28 cellular contexts compared by ENCODE assay signal in the genomic region with DNA sequence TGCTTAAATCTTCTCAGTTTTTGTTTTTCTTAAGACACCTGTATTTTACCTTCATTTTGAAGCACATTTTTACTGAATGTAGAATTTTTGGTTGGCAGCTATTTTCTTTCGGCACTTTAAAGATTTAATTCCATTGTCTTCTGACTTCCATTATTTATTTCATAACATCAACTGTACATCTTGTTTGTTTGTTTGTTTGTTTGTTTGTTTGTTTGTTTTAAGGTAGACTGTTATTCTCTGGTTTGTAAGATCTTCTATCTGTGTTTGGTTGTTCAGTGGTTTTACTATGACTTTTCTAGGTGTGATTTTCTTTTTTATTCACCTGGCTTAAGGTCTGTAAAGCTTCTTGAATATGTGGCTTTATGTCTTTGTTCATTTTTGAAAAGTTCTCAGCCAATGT.
"Had no signal": no experiment of that assay in that cellular context is flagged by ENCODE, and none has a peak within 500 bp of the region (broad histone marks: within the 10 kb centered on the region; RNA-seq: fewer than 3 reads in every experiment).

No MANE protein-coding gene starts in this region.

- DNase-seq: dorsolateral prefrontal cortex; effector CD4-positive, alpha-beta T cell; foreskin fibroblast; heart left ventricle; kidney; natural killer cell; stimulated activated CD4-positive, alpha-beta T cell treated with anti-CD3 and anti-CD28 coated beads, Interleukin-12 subunit alpha, Interleukin-12 subunit beta, amount 100 ng/mL, for 4 hours; stimulated activated CD4-positive, alpha-beta T cell treated with anti-CD3 and anti-CD28 coated beads, Interleukin-1b, Interleukin-23, amount 100 ng/mL, for 48 hours; stimulated activated CD4-positive, alpha-beta T cell treated with anti-CD3 and anti-CD28 coated beads, Interleukin-4, amount 100 ng/mL, for 1 hour; stimulated activated CD8-positive, alpha-beta memory T cell treated with anti-CD3 and anti-CD28 coated beads, Interleukin-4, amount 100 ng/mL, for 48 hours; stimulated activated naive CD4-positive, alpha-beta T cell treated with Interleukin-2 at 50 U/mL for 16 hours; stomach; testis; tibial artery had no signal

- H3K4me3 Mint-ChIP-seq: memory B cell, natural killer cell, type B pancreatic cell had no signal

- H3K4me3 ChIP-seq: dorsolateral prefrontal cortex, gastroesophageal sphincter, heart left ventricle, hepatocyte, lung, smooth muscle cell, stomach, testis, tibial artery had no signal

- H3K9ac ChIP-seq: parathyroid adenoma had no signal

- H3K4me1 ChIP-seq: parathyroid adenoma, testis had no signal

- H3K27ac Mint-ChIP-seq: memory B cell, natural killer cell, type B pancreatic cell had no signal

- H3K4me2 ChIP-seq: hepatocyte, smooth muscle cell had no signal

- H3K9me3 ChIP-seq: neutrophil, testis, tibial artery had no signal

- H3K27ac ChIP-seq: dorsolateral prefrontal cortex, epithelial cell of prostate, gastroesophageal sphincter, heart left ventricle, hepatocyte, neutrophil, parathyroid adenoma, stomach, testis, tibial artery had no signal

- H3K27me3 Mint-ChIP-seq: memory B cell, progenitor cell of endocrine pancreas, type B pancreatic cell had no signal

- FAIRE-seq: colon, kidney had no signal

- H3K36me3 ChIP-seq: neutrophil had no signal

- H3K4me1 Mint-ChIP-seq: memory B cell, natural killer cell had no signal

- H3K27me3 ChIP-seq: dorsolateral prefrontal cortex, gastroesophageal sphincter, heart left ventricle, hepatocyte, neutrophil, stomach, testis, tibial artery had no signal

- H2AFZ ChIP-seq: hepatocyte, parathyroid adenoma had no signal

- ATAC-seq: esophagus mucosa, gastroesophageal sphincter, heart left ventricle, left lobe of liver, natural killer cell, sciatic nerve had no signal

- H3K79me2 ChIP-seq: hepatocyte, parathyroid adenoma had no signal
